22 cellular contexts compared by ENCODE assay signal in genomic region chr5:1563617-1564181, GRCh38. TPM values are rescaled to one million over a fixed set of nuclear protein-coding genes. Genes with fewer than 3 reads are reported as not detected.
DNase-seq lines count a peak whose midpoint lies in the region; ATAC-seq, FAIRE-seq and TF ChIP-seq lines count a peak whose summit lies in the region.
"Had no signal": no experiment of that assay in that cellular context is flagged by ENCODE, and none has a peak within 500 bp of the region (broad histone marks: within the 10 kb centered on the region; RNA-seq: fewer than 3 reads in every experiment).

No MANE protein-coding gene starts in this region.

- H3K9me3 ChIP-seq in A549 (no peaks in the 10 kb centered on the region), HCT116 (ENCODE audit: control insufficient read depth in 1 of 2, insufficient read depth in 1 of 2, low read depth in 1 of 2, low read length in 2 of 2) (no peaks in the 10 kb centered on the region), H1 (ENCODE audit: insufficient read depth in 2 of 2, low read depth in 1 of 2, low read length in 1 of 2) (0 out of 4 replicates have a peak, but pooled peaks cover 0 to 5% of the 10 kb centered on the region in 2 experiments), neuronal stem cell (replicated peaks in 1 of 2; ENCODE audit: control insufficient read depth in 2 of 2, insufficient read depth in 1 of 2, low read depth in 1 of 2, low read length in 2 of 2) (no peaks in the 10 kb centered on the region)
- H3K9me3 ChIP-seq: SJSA1, upper lobe of right lung had no signal

- H2BK120ac ChIP-seq in H1 (replicated peaks; ENCODE audit: low read depth, low read length) (no peak overlapping the region), neuronal stem cell (ENCODE audit: low read depth, low read length) (no peak overlapping the region)

- no peak overlapping the region for H2BK20ac ChIP-seq in H1 (ENCODE audit: low read length)

- POLR2A ChIA-PET in A549 (lab: Yijun Ruan, JAX): interaction anchor here (2.2 kb wide), 1 partner anchor 40 kb away, joined by 5 read pairs; the partner anchor contains the start of gene LPCAT1
- POLR2A ChIA-PET in HCT116 (lab: Charles Lee): no interaction called here
- POLR2A ChIA-PET in H1 (lab: Charles Lee; ENCODE audit: partially characterized antibody): interaction anchor here (1.3 to 1.7 kb wide), 2 partner anchors 11 to 48 kb away, joined by 4 to 6 read pairs; no protein-coding TSS in a partner anchor
- POLR2A ChIA-PET in activated CD4-positive, alpha-beta memory T cell treated with anti-CD3 and anti-CD28 coated beads, Interleukin-2, amount 10 ng/mL, durations not matched to agents 7 days and 5 days (lab: Charles Lee): no interaction called here

- CTCF ChIA-PET in A549 (lab: Yijun Ruan, JAX) (interaction anchor here (0.5 to 1.8 kb wide), 2 partner anchors 49 to 82 kb away, joined by 3 to 5 read pairs; no protein-coding TSS in a partner anchor), HCT116 (lab: Charles Lee) (no interaction called here), H1 (lab: Charles Lee; ENCODE audit: partially characterized antibody) (interaction anchor here (1.2 kb wide), 1 partner anchor 9 kb away, joined by 4 read pairs; no protein-coding TSS in a partner anchor)
- CTCF ChIA-PET in activated CD4-positive, alpha-beta memory T cell treated with anti-CD3 and anti-CD28 coated beads, Interleukin-2, amount 10 ng/mL, durations not matched to agents 7 days and 5 days (lab: Charles Lee): no interaction called here

- H3K4me3 ChIP-seq in A549 (no peak overlapping the region), HCT116 (replicated peaks in 1 of 2; ENCODE audit: low read depth in 1 of 2, low read length in 2 of 2) (no peak overlapping the region), H1 (ENCODE audit: extremely low read depth in 1 of 4, insufficient read depth in 2 of 4, low read depth in 3 of 4, low read length in 4 of 4) (no peak overlapping the region), neuronal stem cell (ENCODE audit: low read length in 2 of 2) (no peak overlapping the region)
- H3K4me3 ChIP-seq: SJSA1, upper lobe of right lung had no signal

- H3K18ac ChIP-seq in H1 (ENCODE audit: extremely low read depth, low read length) (no peak overlapping the region), neuronal stem cell (ENCODE audit: low read length) (peak overlapping the region; percentile 71)

- no peak overlapping the region for H3K9ac ChIP-seq in HCT116 (ENCODE audit: low read length)
- no peak overlapping the region for H3K9ac ChIP-seq in H1 (replicated peaks in 1 of 4; ENCODE audit: extremely low read depth in 1 of 4, low read depth in 3 of 4, low read length in 3 of 4)
- H3K9ac ChIP-seq in neuronal stem cell (ENCODE audit: low read depth, low read length, poor library complexity): no peak overlapping the region

- H3K27me3 ChIP-seq in HCT116 (ENCODE audit: insufficient read depth, low read length): peaks cover 14% of the 10 kb centered on the region; the same call in 1 of the 2 replicates
- H3K27me3 ChIP-seq in H1 (replicated peaks in 1 of 4; ENCODE audit: control insufficient read depth in 3 of 4, extremely low read depth in 1 of 4, insufficient read depth in 3 of 4, low read length in 3 of 4): no peaks in the 10 kb centered on the region
- no peaks in the 10 kb centered on the region for H3K27me3 ChIP-seq in neuronal stem cell (ENCODE audit: control insufficient read depth in 3 of 3, insufficient read depth in 3 of 3, low read depth in 1 of 3, low read length in 3 of 3)
- H3K27me3 ChIP-seq: upper lobe of right lung had no signal

- H3K27ac ChIP-seq in A549 (peak overlapping the region; percentile 66 to 87), HCT116 (ENCODE audit: low read depth, low read length) (no peak overlapping the region), H1 (ENCODE audit: low read depth, low read length) (no peak overlapping the region), neuronal stem cell (replicated peaks; ENCODE audit: low read length) (no peak overlapping the region)
- H3K27ac ChIP-seq: SJSA1, upper lobe of right lung had no signal

- no peaks in the 10 kb centered on the region for H4K20me1 ChIP-seq in HCT116 (ENCODE audit: insufficient read depth)
- H4K20me1 ChIP-seq in H1 (replicated peaks in 1 of 2; ENCODE audit: control insufficient read depth in 1 of 2, insufficient read depth in 2 of 2, low read length in 2 of 2): peaks cover 0 to 2% of the 10 kb centered on the region in 2 experiments

- TF ChIP-seq RAD21 in A549 (conservative IDR thresholded peaks at IDR 0.05 in 1 of 2, IDR thresholded peaks at IDR 0.05 in 1 of 2) (no peak), HCT116 (IDR thresholded peaks at IDR 0.05; ENCODE audit: low read depth) (no peak), H1 (IDR thresholded peaks at IDR 0.05 in 1 of 2, conservative IDR thresholded peaks at IDR 0.05 in 1 of 2; ENCODE audit: low read depth in 2 of 2, low read length in 2 of 2) (no peak)

- H3K14ac ChIP-seq in H1 (ENCODE audit: insufficient read length): no peak overlapping the region
- peak overlapping the region; percentile 71 for H3K14ac ChIP-seq in neuronal stem cell (ENCODE audit: low read length)

- H3K79me2 ChIP-seq in HCT116 (ENCODE audit: insufficient read depth, low read length) (no peaks in the 10 kb centered on the region), H1 (ENCODE audit: control insufficient read depth in 1 of 2, insufficient read depth in 2 of 2, low read length in 2 of 2) (no peaks in the 10 kb centered on the region)

- H3K56ac ChIP-seq in H1 (replicated peaks; ENCODE audit: insufficient read length, low read depth, low read length): no peak overlapping the region

- peak overlapping the region; percentile 49 for H4K5ac ChIP-seq in H1 (ENCODE audit: insufficient read length, low read depth, low read length)

- H4K8ac ChIP-seq in H1 (ENCODE audit: extremely low read depth, insufficient read depth, low read length) (0 out of 2 replicates have a peak overlapping the region, but pooled peaks have one; percentile 15), neuronal stem cell (ENCODE audit: low read depth, low read length) (no peak overlapping the region)

- RAD21 ChIA-PET in HCT116 (lab: Charles Lee; ENCODE audit: low non-redundant PET in 1 of 2, low total read pairs in 2 of 2, uncharacterized antibody in 2 of 2, unreplicated experiment in 2 of 2): no interaction called here

- 68% methylated on average over 7 of the region's 7 CpGs for WGBS in A549 (ENCODE audit: missing lambda C conversion rate)
- WGBS in H1 (ENCODE audit: extremely low coverage in 1 of 2, insufficient coverage in 1 of 2, insufficient read length in 1 of 2, insufficient replicate concordance in 2 of 2, low coverage in 1 of 2, low lambda C conversion rate in 2 of 2, missing lambda C conversion rate in 1 of 2), 2 experiments: 83% methylated on average over 4 of the region's 7 CpGs; no CpG with 5 or more reads in 1 of the 2 experiments
- WGBS in neuronal stem cell (ENCODE audit: extremely low coverage in 2 of 2, insufficient read length in 2 of 2, insufficient replicate concordance in 1 of 2), 2 donors: no CpG with 5 or more reads among the region's 7 CpGs

- H3K79me1 ChIP-seq in H1 (ENCODE audit: low read depth, low read length): no peaks in the 10 kb centered on the region; the same call in 1 of the 2 replicates
- no peaks in the 10 kb centered on the region for H3K79me1 ChIP-seq in neuronal stem cell (ENCODE audit: low read depth, low read length)

- H3K4me2 ChIP-seq in A549 (peak overlapping the region; percentile 18), HCT116 (ENCODE audit: low read length) (peak overlapping the region; percentile 56), H1 (ENCODE audit: insufficient read depth in 1 of 2, low read depth in 2 of 2, low read length in 2 of 2) (no peak overlapping the region), neuronal stem cell (ENCODE audit: insufficient read depth, low read length, poor library complexity, severe bottlenecking) (no peak overlapping the region)

- no TSS peak for BruUV-seq in HCT116 (replicated peaks; lab: Mats Ljungman, UMichigan)

- H3K27me3 Mint-ChIP-seq in activated CD4-positive, alpha-beta memory T cell treated with anti-CD3 and anti-CD28 coated beads, Interleukin-2, amount 10 ng/mL, durations not matched to agents 7 days and 5 days: peaks cover 13% of the 10 kb centered on the region

- H2AFZ ChIP-seq in HCT116 (ENCODE audit: low read depth, low read length, poor library complexity, severe bottlenecking) (no peak overlapping the region), H1 (ENCODE audit: low read length) (no peak overlapping the region), neuronal stem cell (ENCODE audit: low read length) (no peak overlapping the region)

- H3K23ac ChIP-seq in H1 (ENCODE audit: insufficient read length) (no peak overlapping the region), neuronal stem cell (ENCODE audit: low read depth, low read length, poor library complexity) (peak overlapping the region; percentile 43)

- H4K91ac ChIP-seq in H1 (replicated peaks; ENCODE audit: insufficient read length, low read length): no peak overlapping the region
- no peak overlapping the region for H4K91ac ChIP-seq in neuronal stem cell (ENCODE audit: low read depth, low read length, poor library complexity)

- no peak overlapping the region for H3K4ac ChIP-seq in H1 (replicated peaks; ENCODE audit: insufficient read length, low read depth, low read length)
- no peak overlapping the region for H3K4ac ChIP-seq in neuronal stem cell (ENCODE audit: low read length)

- TF ChIP-seq CTCF in A549 (IDR thresholded peaks at IDR 0.05) (no peak), HCT116 (IDR thresholded peaks at IDR 0.05 in 2 of 3, conservative IDR thresholded peaks at IDR 0.05 in 1 of 3; ENCODE audit: borderline replicate concordance in 1 of 3, insufficient read depth in 1 of 3, low read depth in 2 of 3, low read length in 2 of 3) (no peak), H1 (IDR thresholded peaks at IDR 0.05; ENCODE audit: control extremely low read depth in 1 of 3, insufficient read depth in 1 of 3, low read depth in 1 of 3, low read length in 3 of 3) (no peak)

- intact Hi-C loops in HCT116 (cut with micrococcal nuclease): no loop called here

- peak in 1 of 2 experiments; percentile 45; a peak in 3 of 6 replicates for ATAC-seq in A549
- ATAC-seq in HCT116: peak; percentile 50
- no peak for ATAC-seq in GM21526 (IDR thresholded peaks at IDR 0.05; ENCODE audit: low FRiP score, unreplicated experiment)
- ATAC-seq: CD8-positive, alpha-beta T cell had no signal

- TF ChIP-seq EP300 in A549 (IDR thresholded peaks at IDR 0.05) (no peak), H1 (IDR thresholded peaks at IDR 0.05; ENCODE audit: borderline replicate concordance in 1 of 2, low read depth in 2 of 2, low read length in 2 of 2) (no peak)

- DNase-seq in A549 (ENCODE audit: low read depth in 1 of 2, low spot score in 1 of 2): no peak
- DNase-seq in HCT116 (ENCODE audit: low read depth, low spot score): no peak
- DNase-seq in H1 (ENCODE audit: low read depth in 1 of 2, low spot score in 2 of 2): no peak
- no peak for DNase-seq in neuronal stem cell (ENCODE audit: low spot score)
- no peak for DNase-seq in AG08395 (ENCODE audit: low spot score)
- no peak for DNase-seq in stimulated activated CD4-positive, alpha-beta T cell treated with anti-CD3 and anti-CD28 coated beads, Interleukin-4, amount 100 ng/mL, for 24 hours
- no peak for DNase-seq in activated CD4-positive, alpha-beta memory T cell treated with anti-CD3 and anti-CD28 coated beads, Interleukin-2, amount 10 ng/mL, durations not matched to agents 7 days and 5 days
- DNase-seq: activated CD4-positive, alpha-beta T cell treated with anti-CD3 and anti-CD28 coated beads, Interleukin-2, amount 10 ng/mL, durations not matched to agents 7 days and 5 days; CD8-positive, alpha-beta T cell; DMS153; erythroblast; immature natural killer cell; left ventricle myocardium superior; NCI-H1092; NCI-H187 treated with DMSO at 0.1 percent for 48 hours; NCI-H82; retina; T-helper 2 cell; upper lobe of right lung had no signal

- H2AK5ac ChIP-seq in H1 (ENCODE audit: low read depth, low read length) (no peak overlapping the region), neuronal stem cell (ENCODE audit: low read depth, low read length) (peak overlapping the region; percentile 75)

- H3K36me3 ChIP-seq in HCT116 (ENCODE audit: control insufficient read depth in 1 of 2, insufficient read depth in 2 of 2, low read length in 2 of 2) (no peaks in the 10 kb centered on the region), H1 (ENCODE audit: control insufficient read depth in 2 of 4, insufficient read depth in 4 of 4, low read length in 3 of 4) (peaks cover 0 to 4% (median 1%) of the 10 kb centered on the region in 4 experiments; a peak in 2 of 8 replicates), neuronal stem cell (replicated peaks in 1 of 2; ENCODE audit: control insufficient read depth in 2 of 2, insufficient read depth in 2 of 2, low read length in 2 of 2) (peaks cover 0 to 2% of the 10 kb centered on the region in 2 donors)
- H3K36me3 ChIP-seq: SJSA1, upper lobe of right lung had no signal

- TF ChIP-seq POLR2A in A549 (IDR thresholded peaks at IDR 0.05; ENCODE audit: low read length) (no peak), HCT116 (IDR thresholded peaks at IDR 0.05; ENCODE audit: borderline replicate concordance, extremely low read depth, insufficient read depth, insufficient read length) (no peak), H1 (IDR thresholded peaks at IDR 0.05; ENCODE audit: control extremely low read depth in 1 of 2, low read depth in 2 of 2, low read length in 2 of 2) (no peak)

- H3K4me3 Mint-ChIP-seq in activated CD4-positive, alpha-beta memory T cell treated with anti-CD3 and anti-CD28 coated beads, Interleukin-2, amount 10 ng/mL, durations not matched to agents 7 days and 5 days: no peak overlapping the region
- H3K4me3 Mint-ChIP-seq: activated CD4-positive, alpha-beta T cell treated with anti-CD3 and anti-CD28 coated beads, Interleukin-2, amount 10 ng/mL, durations not matched to agents 7 days and 5 days; CD8-positive, alpha-beta T cell; immature natural killer cell had no signal

- peaks cover 2% of the 10 kb centered on the region; the same call in 1 of the 2 replicates for H3K23me2 ChIP-seq in H1 (ENCODE audit: low read depth, low read length)

- FAIRE-seq in A549 (lab: Jason Lieb, UNC) (no peak), H1 (lab: Jason Lieb, UNC) (no peak)

- H2BK12ac ChIP-seq in H1 (ENCODE audit: low read depth, low read length): no peak overlapping the region
- H2BK12ac ChIP-seq in neuronal stem cell (ENCODE audit: low read length): no peak overlapping the region

- H3K9me2 ChIP-seq in HCT116 (ENCODE audit: insufficient read depth): no peaks in the 10 kb centered on the region

- no peaks in the 10 kb centered on the region for H3K36me3 Mint-ChIP-seq in activated CD4-positive, alpha-beta memory T cell treated with anti-CD3 and anti-CD28 coated beads, Interleukin-2, amount 10 ng/mL, durations not matched to agents 7 days and 5 days (ENCODE audit: low read depth)
- H3K36me3 Mint-ChIP-seq: activated naive CD4-positive, alpha-beta T cell treated with anti-CD3 and anti-CD28 coated beads, Interleukin-2, amount 50 U/mL, for 72 hours; immature natural killer cell had no signal

- H2BK15ac ChIP-seq in H1 (ENCODE audit: low read length): no peak overlapping the region
- H2BK15ac ChIP-seq in neuronal stem cell (ENCODE audit: low read length): no peak overlapping the region

- H3K4me1 ChIP-seq in A549: peaks cover 51% of the 10 kb centered on the region
- H3K4me1 ChIP-seq in HCT116 (ENCODE audit: control insufficient read depth in 1 of 2, insufficient read depth in 2 of 2, low read length in 2 of 2): peaks cover 11 to 26% of the 10 kb centered on the region in 2 experiments
- peaks cover 0 to 7% (median 0%) of the 10 kb centered on the region in 4 experiments; a peak in 1 of 7 replicates for H3K4me1 ChIP-seq in H1 (replicated peaks in 1 of 4; ENCODE audit: control insufficient read depth in 3 of 4, insufficient read depth in 4 of 4, low read length in 3 of 4)
- H3K4me1 ChIP-seq in neuronal stem cell (ENCODE audit: control insufficient read depth in 2 of 2, insufficient read depth in 1 of 2, low read depth in 1 of 2, low read length in 2 of 2): peaks cover 0 to 5% of the 10 kb centered on the region in 2 donors

- H3K9me3 Mint-ChIP-seq in activated CD4-positive, alpha-beta memory T cell treated with anti-CD3 and anti-CD28 coated beads, Interleukin-2, amount 10 ng/mL, durations not matched to agents 7 days and 5 days: no peaks in the 10 kb centered on the region
- H3K9me3 Mint-ChIP-seq: activated CD4-positive, alpha-beta T cell treated with anti-CD3 and anti-CD28 coated beads, Interleukin-2, amount 10 ng/mL, durations not matched to agents 7 days and 5 days; activated naive CD4-positive, alpha-beta T cell treated with anti-CD3 and anti-CD28 coated beads, Interleukin-2, amount 50 U/mL, for 72 hours; CD8-positive, alpha-beta T cell; immature natural killer cell had no signal

- no peaks in the 10 kb centered on the region for H3K4me1 Mint-ChIP-seq in activated CD4-positive, alpha-beta memory T cell treated with anti-CD3 and anti-CD28 coated beads, Interleukin-2, amount 10 ng/mL, durations not matched to agents 7 days and 5 days

- no peak overlapping the region for H3K27ac Mint-ChIP-seq in activated CD4-positive, alpha-beta memory T cell treated with anti-CD3 and anti-CD28 coated beads, Interleukin-2, amount 10 ng/mL, durations not matched to agents 7 days and 5 days
- H3K27ac Mint-ChIP-seq: activated CD4-positive, alpha-beta T cell treated with anti-CD3 and anti-CD28 coated beads, Interleukin-2, amount 10 ng/mL, durations not matched to agents 7 days and 5 days; CD8-positive, alpha-beta T cell; immature natural killer cell had no signal

- no peak overlapping the region for H2BK5ac ChIP-seq in H1 (ENCODE audit: low read depth, low read length)
- H2BK5ac ChIP-seq in neuronal stem cell (ENCODE audit: low read length): no peak overlapping the region

RNA-seq across cellular contexts. Expression of gene LPCAT1, which starts 39.9 kb away (rescaled TPM):
- polyA plus RNA-seq in A549 (2011; rRNA removed): 22.9 and 24.7 TPM in 2 replicates
- polyA plus RNA-seq in A549 (2012; cell fraction: cytosol; rRNA removed): 40.3 and 47.5 TPM in 2 replicates
- polyA plus RNA-seq in A549 (2012; cell fraction: nucleus; rRNA removed): 84.6 and 102 TPM in 2 replicates
- 59.9 to 74.9 TPM (median 73.4 TPM) in 3 replicates for polyA plus RNA-seq in A549 (2017; fragmentation: RNase III; extraction: RNeasy Plus Mini Kit Qiagen cat#74134 plus additional on column Dnase treatment)
- 17.1 and 25.6 TPM in 2 replicates for polyA minus RNA-seq in A549 (2011; rRNA and poly(A)+ RNA removed)
- 75.0 TPM for total RNA-seq in HCT116 (2021; ENCODE audit: unreplicated experiment)
- polyA plus RNA-seq in HCT116 (2012): 33.5 and 34.7 TPM in 2 replicates
- 260 and 266 TPM in 2 replicates for total RNA-seq in H1 (2021; fragmentation: NEBNext Ultra II Directional; extraction: Animal tissue kit (Norgen Biotek cat#: 25700))
- 107 and 168 TPM in 2 replicates for polyA plus RNA-seq in H1 (2011; rRNA removed)
- 145 TPM for polyA plus RNA-seq in H1 (2011; cell fraction: cytosol; rRNA removed)
- 161 TPM for polyA plus RNA-seq in H1 (2011; cell fraction: nucleus; rRNA removed)
- 129 to 148 TPM (median 136 TPM) in 4 replicates for polyA plus RNA-seq in H1 (2012, experiment 1 of 2)
- 146 TPM for polyA plus RNA-seq in H1 (2012, experiment 2 of 2)
- 245 TPM for polyA plus RNA-seq in H1 (2013, experiment 1 of 2)
- 311 TPM for polyA plus RNA-seq in H1 (2013, experiment 2 of 2)
- polyA minus RNA-seq in H1 (2011; rRNA and poly(A)+ RNA removed): 76.4 and 90.5 TPM in 2 replicates
- polyA minus RNA-seq in H1 (2011; cell fraction: cytosol; rRNA and poly(A)+ RNA removed): 92.9 TPM
- 64.8 TPM for polyA minus RNA-seq in H1 (2011; cell fraction: nucleus; rRNA and poly(A)+ RNA removed)
- 92.2 TPM for polyA plus RNA-seq in neuronal stem cell (2013, experiment 1 of 2)
- polyA plus RNA-seq in neuronal stem cell (2013, experiment 2 of 2): 93.4 TPM
- 10 to 100 TPM; 68.7 to 71.4 TPM for total RNA-seq in activated CD4-positive, alpha-beta memory T cell treated with anti-CD3 and anti-CD28 coated beads, Interleukin-2, amount 10 ng/mL, durations not matched to agents 7 days and 5 days

Comparison
In these comparisons a context has a peak if more than half of its experiments do, and no peak if none do; other contexts are left out.
1. H3K27ac ChIP-seq: peak in A549 (2 of 2); none in HCT116 (single experiment), H1 (single experiment) and neuronal stem cell (single experiment).
2. H3K4me2 ChIP-seq: peak in A549 (single experiment) and HCT116 (single experiment); none in H1 (0 of 2) and neuronal stem cell (single experiment).
3. CTCF ChIA-PET loops: an anchor here in A549 (0.5 to 1.8 kb wide) and H1 (1.2 kb wide); none called in HCT116 and activated CD4-positive, alpha-beta memory T cell treated with anti-CD3 and anti-CD28 coated beads, Interleukin-2, amount 10 ng/mL, durations not matched to agents 7 days and 5 days.
4. POLR2A ChIA-PET loops: an anchor here in A549 (2.2 kb wide) and H1 (1.3 to 1.7 kb wide); none called in HCT116 and activated CD4-positive, alpha-beta memory T cell treated with anti-CD3 and anti-CD28 coated beads, Interleukin-2, amount 10 ng/mL, durations not matched to agents 7 days and 5 days.